ENCODE assay signal across 24 cellular contexts in the genomic region with DNA sequence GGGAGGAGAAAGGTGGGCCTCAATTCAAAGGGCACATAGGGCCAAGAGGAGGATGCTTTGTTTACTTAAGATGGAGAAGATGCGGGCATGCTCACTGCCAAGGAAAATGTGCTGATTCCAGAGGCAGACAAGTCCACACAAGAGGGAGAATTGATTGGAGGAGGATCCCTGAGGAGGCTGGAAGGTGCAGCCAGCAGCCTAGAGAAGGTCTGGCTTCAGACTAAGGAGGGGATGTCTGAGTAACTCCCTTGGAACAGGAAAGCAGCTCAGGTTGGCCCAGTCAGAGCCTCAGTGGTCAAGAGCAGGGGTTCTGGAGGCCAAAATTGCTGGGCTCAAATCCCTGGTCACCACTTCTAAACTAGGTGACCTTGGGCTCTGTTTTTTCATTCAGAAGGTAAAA.
DNase-seq lines count a peak whose midpoint lies in the region; ATAC-seq, FAIRE-seq and TF ChIP-seq lines count a peak whose summit lies in the region.
"Had no signal": no experiment of that assay in that cellular context is flagged by ENCODE, and none has a peak within 500 bp of the region (broad histone marks: within the 10 kb centered on the region; RNA-seq: fewer than 3 reads in every experiment).

No MANE protein-coding gene starts in this region.

- H3K79me2 ChIP-seq in HepG2 (ENCODE audit: insufficient read depth, low read length): no peaks in the 10 kb centered on the region

- H3K14ac ChIP-seq in mesenchymal stem cell (ENCODE audit: low read length in 2 of 2): no peak overlapping the region

- no peak for TF ChIP-seq EP300 in HepG2 (IDR thresholded peaks at IDR 0.05; ENCODE audit: low read depth in 2 of 2, low read length in 2 of 2)
- no peak for TF ChIP-seq EP300 in HepG2 (CRISPR knock-in tag; IDR thresholded peaks at IDR 0.05; ENCODE audit: borderline replicate concordance)
- no peak for TF ChIP-seq EP300 in esophagus muscularis mucosa (IDR thresholded peaks at IDR 0.05)

- no peaks in the 10 kb centered on the region for H3K27me3 ChIP-seq in HepG2 (ENCODE audit: control insufficient read depth in 1 of 2, insufficient read depth in 2 of 2, low read length in 2 of 2)
- no peaks in the 10 kb centered on the region for H3K27me3 ChIP-seq in right lobe of liver
- no peaks in the 10 kb centered on the region for H3K27me3 ChIP-seq in esophagus muscularis mucosa
- H3K27me3 ChIP-seq in mesenchymal stem cell (ENCODE audit: control insufficient read depth in 1 of 2, insufficient read depth in 1 of 2, low read length in 2 of 2): no peaks in the 10 kb centered on the region
- H3K27me3 ChIP-seq: BE2C; BLaER1 treated with 17β-estradiol and CSF1 and Interleukin-3, amounts not matched to agents 10 nM and 100 nM had no signal

- no peak overlapping the region for H3K4ac ChIP-seq in mesenchymal stem cell (ENCODE audit: low read depth in 1 of 2, low read length in 2 of 2)

- TF ChIP-seq RAD21 in HepG2 (CRISPR knock-in tag; IDR thresholded peaks at IDR 0.05): no peak

- TF ChIP-seq CTCF in HepG2 (CRISPR knock-in tag; IDR thresholded peaks at IDR 0.05) (no peak), right lobe of liver (IDR thresholded peaks at IDR 0.05) (no peak), esophagus muscularis mucosa (IDR thresholded peaks at IDR 0.05) (no peak)

- H2BK12ac ChIP-seq in mesenchymal stem cell (ENCODE audit: low read length in 2 of 2): no peak overlapping the region

- H2BK120ac ChIP-seq in mesenchymal stem cell (ENCODE audit: low read depth, low read length): no peak overlapping the region

- H3K9ac ChIP-seq in HepG2 (ENCODE audit: insufficient read depth, low read depth, low read length): no peak overlapping the region
- H3K9ac ChIP-seq in mesenchymal stem cell (ENCODE audit: low read length): no peak overlapping the region
- H3K9ac ChIP-seq: BLaER1 treated with 17β-estradiol and CSF1 and Interleukin-3, amounts not matched to agents 10 nM and 100 nM; GM23248 had no signal

- H4K20me1 ChIP-seq in HepG2 (ENCODE audit: insufficient read depth, low read length): no peaks in the 10 kb centered on the region; the same call in 1 of the 2 replicates
- H4K20me1 ChIP-seq: BLaER1 treated with 17β-estradiol and CSF1 and Interleukin-3, amounts not matched to agents 10 nM and 100 nM had no signal

- H3K79me1 ChIP-seq in mesenchymal stem cell (replicated peaks; ENCODE audit: low read length, poor library complexity, severe bottlenecking): no peaks in the 10 kb centered on the region

- H2BK15ac ChIP-seq in mesenchymal stem cell (ENCODE audit: low read depth, poor library complexity, severe bottlenecking): no peak overlapping the region

- H4K91ac ChIP-seq in mesenchymal stem cell (ENCODE audit: low read length): no peak overlapping the region

- H2AK5ac ChIP-seq in mesenchymal stem cell (ENCODE audit: low read length, severe bottlenecking): peak overlapping the region; percentile 68

- DNase-seq in HepG2 (ENCODE audit: low spot score) (no peak), right lobe of liver (no peak), esophagus muscularis mucosa (ENCODE audit: extremely low spot score) (peak; percentile 24), mesenchymal stem cell (no peak), T1000 (lab: John Stamatoyannopoulos, UW) (no peak), DMS53 treated with DMSO at 0.1 percent for 48 hours (lab: John Stamatoyannopoulos, UW; ENCODE audit: unreplicated experiment) (no peak), foreskin melanocyte (no peak)
- DNase-seq: 8988T; ACHN; AML-193; BE2C; CD4-positive, alpha-beta T cell; CD8-positive, alpha-beta memory T cell; DMS 273 treated with DMSO at 0.1 percent for 48 hours; DMS79 treated with DMSO at 0.1 percent for 48 hours; GF-D8; GM23248; H9 had no signal

- intact Hi-C loops in HepG2 (cut with micrococcal nuclease; ENCODE audit: unreplicated experiment): no loop called here
- intact Hi-C loops in right lobe of liver (cut with DNase I): no loop called here
- intact Hi-C loops in esophagus muscularis mucosa (cut with DNase I): no loop called here

- ATAC-seq in HepG2 (no peak), right lobe of liver (no peak)
- ATAC-seq: A549 had no signal

- BruUV-seq in HepG2 (replicated peaks; lab: Mats Ljungman, UMichigan): no TSS peak

- H2AFZ ChIP-seq in HepG2 (ENCODE audit: low read length) (no peak overlapping the region), mesenchymal stem cell (ENCODE audit: low read depth, low read length) (no peak overlapping the region)
- H2AFZ ChIP-seq: GM23248 had no signal

- H3K4me1 ChIP-seq in HepG2 (ENCODE audit: insufficient read depth, low read length): no peaks in the 10 kb centered on the region
- H3K4me1 ChIP-seq in right lobe of liver: no peaks in the 10 kb centered on the region
- no peaks in the 10 kb centered on the region for H3K4me1 ChIP-seq in esophagus muscularis mucosa
- H3K4me1 ChIP-seq in mesenchymal stem cell (ENCODE audit: control insufficient read depth, insufficient read depth, low read depth, low read length): peaks cover 20% of the 10 kb centered on the region

- H3K4me2 ChIP-seq in HepG2 (ENCODE audit: low read depth, low read length) (no peak overlapping the region), mesenchymal stem cell (ENCODE audit: low read length, poor library complexity, severe bottlenecking) (no peak overlapping the region)
- H3K4me2 ChIP-seq: A549; BLaER1 treated with 17β-estradiol and CSF1 and Interleukin-3, amounts not matched to agents 10 nM and 100 nM had no signal

- no peak for FAIRE-seq in HepG2 (lab: Jason Lieb, UNC)
- FAIRE-seq: A549, D721Med, GM12891, GM18507, H1 had no signal

- H3K27ac ChIP-seq in HepG2 (ENCODE audit: extremely low read length, insufficient read depth, low read length): no peak overlapping the region
- H3K27ac ChIP-seq in right lobe of liver: no peak overlapping the region
- H3K27ac ChIP-seq in esophagus muscularis mucosa (replicated peaks in 1 of 4): no peak overlapping the region
- no peak overlapping the region for H3K27ac ChIP-seq in mesenchymal stem cell (ENCODE audit: low read length, poor library complexity, severe bottlenecking)
- H3K27ac ChIP-seq: BLaER1 treated with 17β-estradiol and CSF1 and Interleukin-3, amounts not matched to agents 10 nM and 100 nM; GM23248 had no signal

- no peak overlapping the region for H3K23ac ChIP-seq in mesenchymal stem cell (ENCODE audit: low read length in 2 of 2)

- H3K9me3 ChIP-seq in HepG2 (ENCODE audit: low read length) (no peaks in the 10 kb centered on the region), right lobe of liver (no peaks in the 10 kb centered on the region), esophagus muscularis mucosa (no peaks in the 10 kb centered on the region), mesenchymal stem cell (ENCODE audit: control insufficient read depth, low read length) (peaks cover 5% of the 10 kb centered on the region)
- H3K9me3 ChIP-seq: BE2C had no signal

- CTCF ChIA-PET in HepG2 (lab: Yijun Ruan, JAX; ENCODE audit: low intra/inter-chr PET ratio, low total read pairs): no interaction called here

- H3K18ac ChIP-seq in mesenchymal stem cell (ENCODE audit: low read depth in 1 of 2, low read length in 2 of 2): no peak overlapping the region

- POLR2A ChIA-PET in HepG2 (lab: Yijun Ruan, JAX): no interaction called here

- H3K36me3 ChIP-seq in HepG2 (replicated peaks in 1 of 2; ENCODE audit: control insufficient read depth in 1 of 2, insufficient read depth in 2 of 2, low read length in 2 of 2): no peaks in the 10 kb centered on the region
- no peaks in the 10 kb centered on the region for H3K36me3 ChIP-seq in right lobe of liver
- H3K36me3 ChIP-seq in esophagus muscularis mucosa: no peaks in the 10 kb centered on the region
- no peaks in the 10 kb centered on the region for H3K36me3 ChIP-seq in mesenchymal stem cell (ENCODE audit: control insufficient read depth in 1 of 2, insufficient read depth in 2 of 2, low read depth in 1 of 2, low read length in 2 of 2)
- H3K36me3 ChIP-seq: BE2C; BLaER1 treated with 17β-estradiol and CSF1 and Interleukin-3, amounts not matched to agents 10 nM and 100 nM had no signal

- TF ChIP-seq POLR2A in HepG2 (IDR thresholded peaks at IDR 0.05; ENCODE audit: insufficient read depth in 1 of 2, low read depth in 2 of 2, low read length in 2 of 2) (no peak), right lobe of liver (IDR thresholded peaks at IDR 0.05) (no peak), esophagus muscularis mucosa (IDR thresholded peaks at IDR 0.05; ENCODE audit: low read depth) (no peak)

- in situ Hi-C loops in HepG2 (cut with HindIII; ENCODE audit: extremely low pct_ligation_motif_present, low pct_unique_long_range_greater_than_20kb): no loop called here

- no peak overlapping the region for H4K8ac ChIP-seq in mesenchymal stem cell (ENCODE audit: low read length)

- H2BK5ac ChIP-seq in mesenchymal stem cell (ENCODE audit: low read depth, low read length, poor library complexity, severe bottlenecking): no peak overlapping the region

- no peak overlapping the region for H3K4me3 ChIP-seq in HepG2 (replicated peaks in 1 of 3; ENCODE audit: insufficient read depth in 1 of 3, low read depth in 2 of 3, low read length in 3 of 3)
- H3K4me3 ChIP-seq in right lobe of liver: no peak overlapping the region
- no peak overlapping the region for H3K4me3 ChIP-seq in esophagus muscularis mucosa
- H3K4me3 ChIP-seq in mesenchymal stem cell (ENCODE audit: insufficient read depth in 1 of 2, low read depth in 1 of 2, low read length in 2 of 2): no peak overlapping the region
- H3K4me3 ChIP-seq: A549; BLaER1 treated with 17β-estradiol and CSF1 and Interleukin-3, amounts not matched to agents 10 nM and 100 nM; GM23248 had no signal

- WGBS in HepG2 (ENCODE audit: low lambda C conversion rate): 0% methylated on average over 1 of the region's 1 CpG
- WGBS in right lobe of liver (ENCODE audit: insufficient coverage, low coverage, low lambda C conversion rate, missing lambda C conversion rate): 53% methylated on average over 1 of the region's 1 CpG
- 93% methylated on average over 1 of the region's 1 CpG for WGBS in esophagus muscularis mucosa
- WGBS in mesenchymal stem cell: 94% methylated on average over 1 of the region's 1 CpG

TF ChIP-seq in HepG2, 621 proteins besides CTCF, POLR2A, EP300 and RAD21:
- TF ChIP-seq POLR2G (IDR thresholded peaks at IDR 0.05; ENCODE audit: low read depth, low read length) (no peak), FOXA1 (IDR thresholded peaks at IDR 0.05) (0 out of 2 replicates have a peak, but pooled peaks have one; percentile 14), FOXA1 (CRISPR knock-in tag; IDR thresholded peaks at IDR 0.05) (no peak), SP5 (CRISPR knock-in tag; IDR thresholded peaks at IDR 0.05; ENCODE audit: borderline replicate concordance, low read depth) (no peak)
